In the genomic region with DNA sequence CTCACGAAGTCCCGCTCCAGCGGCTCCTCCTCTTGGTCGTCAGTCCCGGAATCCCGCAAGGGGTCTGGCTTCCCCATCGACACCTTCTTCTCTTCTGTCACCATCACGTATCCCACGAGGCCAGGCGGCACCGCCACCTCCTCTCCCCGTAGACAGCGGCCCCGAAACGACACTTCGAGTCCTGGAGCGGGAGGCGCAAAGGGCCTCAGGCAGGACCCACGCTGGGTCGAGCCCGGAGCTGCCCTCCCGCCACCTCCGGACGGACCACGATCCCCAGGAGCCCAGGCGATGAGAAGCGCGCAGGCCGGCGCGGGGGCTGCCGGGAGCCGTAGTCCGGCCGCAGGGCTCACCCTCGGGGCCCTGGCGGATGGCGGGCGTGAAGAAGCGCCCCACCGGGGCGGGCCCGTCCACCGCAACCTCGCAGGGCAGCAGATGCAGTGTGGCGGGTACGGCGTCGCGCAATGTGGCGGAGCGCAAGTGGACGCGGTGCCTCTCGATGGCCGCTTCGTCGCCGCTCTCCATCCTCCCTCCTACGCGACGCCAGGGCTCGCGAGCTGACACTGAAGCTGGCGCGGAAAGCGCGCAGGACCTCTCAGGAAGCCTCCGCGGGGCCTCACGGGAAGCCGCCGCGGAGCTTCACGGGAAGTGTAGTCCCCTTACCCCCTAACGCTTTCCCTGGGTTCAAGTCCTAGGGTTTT, we compare ENCODE assay signal across 8 cellular contexts.
DNase-seq lines count a peak whose midpoint lies in the region; ATAC-seq lines count a peak whose summit lies in the region.

A gene (minus strand): TSS at position 562 of the 698 bp plus-strand sequence. CDS start 40 bp downstream, at position 522.

- DNase-seq in ACHN = peak; percentile 83
- peak; percentile 94 for DNase-seq in NCI-H2227 (lab: John Stamatoyannopoulos, UW; ENCODE audit: unreplicated experiment)
- peak; percentile 50 for DNase-seq in activated CD4-positive, CD25-positive, alpha-beta regulatory T cell treated with anti-CD3 and anti-CD28 coated beads, Interleukin-2, amount 50 U/mL, for 16 hours (ENCODE audit: low read depth, low spot score)
- DNase-seq in central memory CD4-positive, alpha-beta T cell = peak; percentile 73
- peak; percentile 87 for DNase-seq in islet precursor cell
- peak; percentile 76 for DNase-seq in stimulated activated CD4-positive, alpha-beta T cell treated with anti-CD3 and anti-CD28 coated beads, Interleukin-12 subunit alpha, Interleukin-12 subunit beta, amount 100 ng/mL, for 4 hours

- in situ Hi-C loops in ACHN (cut with HindIII; ENCODE audit: low pct_ligation_motif_present, low pct_unique_long_range_greater_than_20kb, low sequenced_read_pairs) = no loop called here

- ATAC-seq in GM18868 (IDR thresholded peaks at IDR 0.05; ENCODE audit: unreplicated experiment) = peak; percentile 77
- peak; percentile 59 for ATAC-seq in HG03103 (IDR thresholded peaks at IDR 0.05; ENCODE audit: low read depth, unreplicated experiment)

Comparison
In these comparisons a context has a peak if more than half of its experiments do, and no peak if none do; other contexts are left out.
1. Peak in every context shown above with its lines: DNase-seq and ATAC-seq.